8 cellular contexts compared by ENCODE assay signal in the genomic region with DNA sequence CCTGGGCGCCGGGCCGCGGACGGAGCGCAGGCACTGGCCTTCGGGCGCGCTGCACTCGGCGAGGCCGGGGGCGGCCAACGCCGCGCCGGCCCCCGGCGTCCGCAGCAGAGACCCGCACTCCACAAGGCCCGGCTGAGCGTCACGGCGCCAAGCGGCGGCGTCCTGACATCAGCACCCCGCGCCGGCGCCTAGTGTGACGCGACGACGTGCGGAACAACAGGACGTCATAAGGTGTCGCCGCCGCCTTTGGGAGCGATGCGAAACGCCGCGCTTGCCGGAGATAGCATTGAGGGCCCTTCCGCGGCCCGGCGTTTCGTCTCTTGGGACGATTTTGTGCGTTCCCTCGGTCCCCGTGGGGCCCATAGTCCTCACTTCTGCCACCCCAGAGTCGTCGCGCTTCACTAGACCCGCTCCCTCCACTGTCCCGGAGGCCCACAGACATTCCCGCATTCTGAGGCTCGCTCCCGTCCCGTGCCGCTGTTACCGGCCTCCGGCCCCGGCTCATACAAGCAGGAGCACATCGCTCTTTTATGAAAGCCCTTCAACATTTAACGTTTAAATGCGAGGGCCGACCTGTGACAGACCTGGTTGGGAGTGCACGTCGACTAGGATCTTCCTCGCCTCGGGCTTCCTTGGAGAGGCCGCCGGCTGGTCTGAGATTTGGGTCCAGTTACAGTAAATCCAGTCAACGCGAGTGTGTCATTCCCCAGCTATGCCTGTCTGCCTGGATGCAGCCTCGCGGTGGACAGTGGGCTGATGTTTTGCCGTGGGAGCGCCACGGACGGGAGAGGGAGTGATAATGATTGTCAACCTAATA. TPM values are rescaled to one million over a fixed set of nuclear protein-coding genes. Genes with fewer than 3 reads are reported as not detected.
DNase-seq lines count a peak whose midpoint lies in the region; ATAC-seq and TF ChIP-seq lines count a peak whose summit lies in the region.

A gene (minus strand): TSS at position 143 of the 817 bp plus-strand sequence. CDS start 306 bp downstream, outside the sequence.

- no peak for TF ChIP-seq CTCF in PC-3 (conservative IDR thresholded peaks at IDR 0.05; ENCODE audit: low read depth, low read length)

- peak within 1 kb of the TSS; percentile 99 for H3K27ac Mint-ChIP-seq in activated T-cell treated with anti-CD3 and anti-CD28 coated beads, Interleukin-2, amount 50 U/mL, for 24 hours

- peaks cover 34% of the 10 kb centered on the region for H3K4me1 Mint-ChIP-seq in activated T-cell treated with anti-CD3 and anti-CD28 coated beads, Interleukin-2, amount 50 U/mL, for 24 hours (ENCODE audit: low read depth)

- H3K36me3 ChIP-seq in PC-3 (ENCODE audit: low read depth, low read length) = peaks cover 16% of the 10 kb centered on the region; the same call in 1 of the 2 replicates

- H4K20me1 ChIP-seq in PC-3 (ENCODE audit: low read length) = peaks cover 9% of the 10 kb centered on the region

- H2AFZ ChIP-seq in PC-3 (ENCODE audit: low read length) = peak within 1 kb of the TSS; percentile 88

- peaks cover 52% of the 10 kb centered on the region for H3K79me2 ChIP-seq in PC-3 (ENCODE audit: low read length)

- BruUV-seq in PC-3 (replicated peaks; lab: Mats Ljungman, UMichigan) = TSS peak; percentile 95

- peak within 1 kb of the TSS; percentile 100 for H3K9ac ChIP-seq in PC-3 (ENCODE audit: low read length)

- peak within 1 kb of the TSS; percentile 97 for H3K4me3 Mint-ChIP-seq in activated T-cell treated with anti-CD3 and anti-CD28 coated beads, Interleukin-2, amount 50 U/mL, for 24 hours

- no peaks in the 10 kb centered on the region for H3K9me3 ChIP-seq in PC-3 (ENCODE audit: low read length)

- H3K27me3 ChIP-seq in PC-3 (ENCODE audit: low read length) = no peaks in the 10 kb centered on the region

- no peaks in the 10 kb centered on the region for H3K9me2 ChIP-seq in PC-3 (replicated peaks; ENCODE audit: low read length)

- peaks cover 17% of the 10 kb centered on the region for H3K4me1 ChIP-seq in PC-3 (ENCODE audit: insufficient read depth, low read length)

- CTCF ChIA-PET in PC-3 (lab: Charles Lee) = no interaction called here

- peaks cover 40% of the 10 kb centered on the region for H3K36me3 Mint-ChIP-seq in activated T-cell treated with anti-CD3 and anti-CD28 coated beads, Interleukin-2, amount 50 U/mL, for 24 hours (ENCODE audit: low read depth)

- peak within 1 kb of the TSS; percentile 94 for H3K4me3 ChIP-seq in PC-3 (ENCODE audit: low read length)

- ATAC-seq in GM21528 (IDR thresholded peaks at IDR 0.05; ENCODE audit: low FRiP score, unreplicated experiment) (peak; percentile 67), PC-3 (peak; percentile 78), esophagus mucosa (peak; percentile 93)

- POLR2A ChIA-PET in PC-3 (lab: Charles Lee; ENCODE audit: unreplicated experiment) = interaction anchor here (0.7 kb wide), 1 partner anchor 459 kb away, joined by 4 read pairs; a partner anchor contains a TSS

- H3K27me3 Mint-ChIP-seq in activated T-cell treated with anti-CD3 and anti-CD28 coated beads, Interleukin-2, amount 50 U/mL, for 24 hours = no peaks in the 10 kb centered on the region

- H3K27ac ChIP-seq in PC-3 (ENCODE audit: low read length) = peak within 1 kb of the TSS; percentile 83

- intact Hi-C loops in PC-3 (cut with micrococcal nuclease) = no loop called here

- no peaks in the 10 kb centered on the region for H3K9me3 Mint-ChIP-seq in activated T-cell treated with anti-CD3 and anti-CD28 coated beads, Interleukin-2, amount 50 U/mL, for 24 hours

- no peaks in the 10 kb centered on the region for H3F3A ChIP-seq in PC-3 (ENCODE audit: low read length, unreplicated experiment)

- peak within 1 kb of the TSS; percentile 96 for H3K4me2 ChIP-seq in PC-3 (ENCODE audit: low read length)

- peak; percentile 66 for DNase-seq in DMS 273 treated with DMSO at 0.1 percent for 48 hours (lab: John Stamatoyannopoulos, UW)
- peak; percentile 88 for DNase-seq in HuH-7.5 (ENCODE audit: low spot score)
- peak; percentile 98 for DNase-seq in PC-3
- DNase-seq in activated T-cell treated with anti-CD3 and anti-CD28 coated beads, Interleukin-2, amount 50 U/mL, for 24 hours = peak; percentile 95
- DNase-seq in myocyte (ENCODE audit: low read depth) = peak; percentile 93
- peak; percentile 85 to 90 for DNase-seq in stimulated activated CD8-positive, alpha-beta memory T cell treated with anti-CD3 and anti-CD28 coated beads, Interleukin-7, amount 100 ng/mL, for 4 hours (ENCODE audit: low read depth in 2 of 2)

RNA-seq across cellular contexts. Expression of the gene that starts here (rescaled TPM):
- total RNA-seq in PC-3 (2014; rRNA removed) (283 and 310 TPM in 2 replicates), esophagus mucosa (106 TPM), myocyte (97.7 and 108 TPM in 2 replicates)
- polyA plus RNA-seq in myocyte (2012) = 126 TPM

Comparison
In these comparisons a context has a peak if more than half of its experiments do, and no peak if none do; other contexts are left out.
1. Peak in every context shown above with its lines: DNase-seq, ATAC-seq, H3K4me3 ChIP-seq and H3K27ac ChIP-seq.